In the genomic region with DNA sequence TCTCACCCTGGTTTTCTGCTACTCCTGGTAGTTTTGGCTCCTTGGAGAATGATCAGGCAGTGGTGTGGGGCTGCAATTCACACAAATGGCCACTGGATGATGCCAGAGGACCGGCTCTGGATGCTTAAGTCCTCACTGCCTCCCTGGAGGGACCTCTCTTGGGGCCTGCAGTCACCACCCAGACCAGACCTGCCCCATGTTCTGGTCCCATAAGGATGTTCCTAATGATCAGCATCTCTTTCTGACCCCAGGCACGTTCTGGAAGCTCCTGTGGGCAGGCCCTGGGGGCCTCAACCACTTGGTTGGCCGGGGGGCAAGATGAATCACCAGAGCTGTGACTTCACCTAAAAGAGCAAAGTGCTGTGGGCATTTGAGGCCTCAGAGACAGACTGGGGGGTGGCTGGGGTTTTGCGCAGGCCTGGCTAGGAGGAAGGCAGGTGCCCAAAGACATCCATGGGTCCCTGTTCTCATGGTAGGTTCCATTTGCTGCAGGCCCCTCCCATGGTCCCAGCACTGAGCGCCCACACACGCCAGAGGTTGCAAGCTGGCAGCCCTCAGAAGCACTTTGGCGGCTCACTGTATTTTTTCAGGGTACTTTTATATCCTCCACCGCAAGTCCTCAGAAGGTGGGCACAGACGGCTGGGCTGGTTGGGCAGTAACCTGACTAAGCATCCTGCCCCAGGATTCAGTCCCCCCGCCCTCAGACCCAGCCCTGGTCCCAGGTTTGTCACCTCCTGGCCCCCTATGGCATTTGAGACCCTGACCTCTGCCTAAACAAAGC, we compare ENCODE assay signal across 8 cellular contexts. TPM values are rescaled to one million over a fixed set of nuclear protein-coding genes. Genes with fewer than 3 reads are reported as not detected.
DNase-seq lines count a peak whose midpoint lies in the region; ATAC-seq and TF ChIP-seq lines count a peak whose summit lies in the region.

No MANE protein-coding gene starts in this region.

- H3K36me3 ChIP-seq in H7 (replicated peaks; ENCODE audit: control insufficient read depth, insufficient read depth, low read length): no peaks in the 10 kb centered on the region

- DNase-seq in AG10803 (ENCODE audit: low read depth) (peak; percentile 81), H7 (peak; percentile 95), NCI-H446 (lab: John Stamatoyannopoulos, UW) (peak; percentile 44 to 88), cerebellar cortex (ENCODE audit: low spot score) (peak; percentile 94), kidney tubule cell (ENCODE audit: low spot score) (peak; percentile 78)
- DNase-seq in activated CD4-positive, CD25-positive, alpha-beta regulatory T cell treated with anti-CD3 and anti-CD28 coated beads, Interleukin-2, amount 50 U/mL, for 72 hours: peak; percentile 65
- DNase-seq in stimulated activated CD4-positive, alpha-beta T cell treated with anti-CD3 and anti-CD28 coated beads, Interleukin-2, amount 100 ng/mL, for 4 hours (ENCODE audit: low read depth): peak; percentile 50

- H3K27me3 ChIP-seq in H7 (ENCODE audit: control insufficient read depth, insufficient read depth, low read length): no peaks in the 10 kb centered on the region

- no peak for ATAC-seq in HG02610 (IDR thresholded peaks at IDR 0.05; ENCODE audit: unreplicated experiment)

- TF ChIP-seq CTCF in AG10803 (conservative IDR thresholded peaks at IDR 0.05; ENCODE audit: low read length): peak; percentile 100

- H3K4me3 ChIP-seq in AG10803 (ENCODE audit: low read length): no peak overlapping the region
- H3K4me3 ChIP-seq in H7 (ENCODE audit: insufficient read depth, low read depth, low read length): no peak overlapping the region

RNA-seq across cellular contexts. Expression of a gene that starts 53.2 kb away (rescaled TPM):
- 14.5 and 41.2 TPM in 2 replicates for total RNA-seq in H7 (2014; rRNA removed; shearing (Covaris generic))
